In genomic region chr12:104137175-104137901, GRCh38 we compare ENCODE assay signal across 8 cellular contexts. TPM values are rescaled to one million over a fixed set of nuclear protein-coding genes. Genes with fewer than 3 reads are reported as not detected.
DNase-seq lines count a peak whose midpoint lies in the region; ATAC-seq and TF ChIP-seq lines count a peak whose summit lies in the region.

No MANE protein-coding gene starts in this region.

- H3K9me2 ChIP-seq in PC-3 (replicated peaks; ENCODE audit: low read length), result no peaks in the 10 kb centered on the region

- peak overlapping the region; percentile 98 for H3K4me2 ChIP-seq in PC-3 (ENCODE audit: low read length)

- H3K9me3 Mint-ChIP-seq in activated T-helper 17 cell treated with anti-CD3 and anti-CD28 coated beads, Interleukin-2, amount 50 U/mL, for 72 hours, result no peaks in the 10 kb centered on the region
- H3K9me3 Mint-ChIP-seq in natural killer cell, result no peaks in the 10 kb centered on the region
- no peaks in the 10 kb centered on the region for H3K9me3 Mint-ChIP-seq in stimulated activated naive CD8-positive, alpha-beta T cell treated with anti-CD3 and anti-CD28 coated beads, Interleukin-15, amount 100 ng/mL, for 72 hours

- peak overlapping the region; percentile 98 for H3K4me3 ChIP-seq in PC-3 (ENCODE audit: low read length)
- H3K4me3 ChIP-seq in fibroblast of mammary gland (ENCODE audit: control insufficient read depth, low read depth, low read length), result peak overlapping the region; percentile 79

- peak; percentile 44 for DNase-seq in AG08395 (ENCODE audit: low spot score)
- DNase-seq in PC-3, result peak; percentile 47
- peak; percentile 54 for DNase-seq in fibroblast of mammary gland (ENCODE audit: low read depth)
- peak; percentile 49 for DNase-seq in natural killer cell
- peak; percentile 54 to 70 for DNase-seq in stimulated activated naive CD8-positive, alpha-beta T cell treated with anti-CD3 and anti-CD28 coated beads, Interleukin-15, amount 100 ng/mL, for 72 hours

- peaks cover 7% of the 10 kb centered on the region for H3K36me3 ChIP-seq in PC-3 (ENCODE audit: low read depth, low read length)

- ATAC-seq in GM18867 (IDR thresholded peaks at IDR 0.05; ENCODE audit: unreplicated experiment), result peak; percentile 30
- peak; percentile 22 for ATAC-seq in HG03097 (IDR thresholded peaks at IDR 0.05; ENCODE audit: low FRiP score, unreplicated experiment)
- peak; percentile 13 for ATAC-seq in PC-3
- ATAC-seq in activated T-helper 17 cell treated with anti-CD3 and anti-CD28 coated beads, Interleukin-2, amount 50 U/mL, for 72 hours (replicated peaks), result peak; percentile 22
- peak; percentile 10 to 18 (median 11) for ATAC-seq in natural killer cell
- ATAC-seq in stimulated activated naive CD8-positive, alpha-beta T cell treated with anti-CD3 and anti-CD28 coated beads, Interleukin-15, amount 100 ng/mL, for 72 hours, result peak; percentile 53

- no peak overlapping the region for H3K27ac ChIP-seq in PC-3 (ENCODE audit: low read length)

- H3K9me3 ChIP-seq in PC-3 (ENCODE audit: low read length), result no peaks in the 10 kb centered on the region

- peaks cover 39% of the 10 kb centered on the region for H3K79me2 ChIP-seq in PC-3 (ENCODE audit: low read length)

- H3K36me3 Mint-ChIP-seq in activated T-helper 17 cell treated with anti-CD3 and anti-CD28 coated beads, Interleukin-2, amount 50 U/mL, for 72 hours (ENCODE audit: low read depth), result no peaks in the 10 kb centered on the region
- no peaks in the 10 kb centered on the region for H3K36me3 Mint-ChIP-seq in natural killer cell

- peak overlapping the region; percentile 56 for H2AFZ ChIP-seq in PC-3 (ENCODE audit: low read length)

- peak overlapping the region; percentile 79 for H3K4me3 Mint-ChIP-seq in activated T-helper 17 cell treated with anti-CD3 and anti-CD28 coated beads, Interleukin-2, amount 50 U/mL, for 72 hours
- H3K4me3 Mint-ChIP-seq in natural killer cell, result peak overlapping the region; percentile 74
- peak overlapping the region; percentile 80 to 84 for H3K4me3 Mint-ChIP-seq in stimulated activated naive CD8-positive, alpha-beta T cell treated with anti-CD3 and anti-CD28 coated beads, Interleukin-15, amount 100 ng/mL, for 72 hours

- peak overlapping the region; percentile 86 for H3K9ac ChIP-seq in PC-3 (ENCODE audit: low read length)

- H3K27me3 ChIP-seq in PC-3 (ENCODE audit: low read length), result no peaks in the 10 kb centered on the region

- no TSS peak for BruUV-seq in PC-3 (replicated peaks; lab: Mats Ljungman, UMichigan)

- intact Hi-C loops in PC-3 (cut with micrococcal nuclease) (loop anchor here (5.0 kb wide), 1 partner anchor 150 kb away; no protein-coding TSS in a partner anchor), natural killer cell (cut with micrococcal nuclease) (loop anchor here (2.0 kb wide), 1 partner anchor 167 kb away; no protein-coding TSS in a partner anchor)

- no peaks in the 10 kb centered on the region for H3F3A ChIP-seq in PC-3 (ENCODE audit: low read length, unreplicated experiment)

- TF ChIP-seq CTCF in PC-3 (conservative IDR thresholded peaks at IDR 0.05; ENCODE audit: low read depth, low read length) (no peak), fibroblast of mammary gland (conservative IDR thresholded peaks at IDR 0.05; ENCODE audit: control insufficient read depth, insufficient read depth, low read depth, low read length) (no peak), natural killer cell (IDR thresholded peaks at IDR 0.05) (no peak)

- no peaks in the 10 kb centered on the region for H3K27me3 Mint-ChIP-seq in activated T-helper 17 cell treated with anti-CD3 and anti-CD28 coated beads, Interleukin-2, amount 50 U/mL, for 72 hours
- H3K27me3 Mint-ChIP-seq in natural killer cell (ENCODE audit: low read depth in 2 of 2), result peaks cover 0 to 3% of the 10 kb centered on the region in 2 donors
- H3K27me3 Mint-ChIP-seq in stimulated activated naive CD8-positive, alpha-beta T cell treated with anti-CD3 and anti-CD28 coated beads, Interleukin-15, amount 100 ng/mL, for 72 hours, result peaks cover 15% of the 10 kb centered on the region

- H3K27ac Mint-ChIP-seq in activated T-helper 17 cell treated with anti-CD3 and anti-CD28 coated beads, Interleukin-2, amount 50 U/mL, for 72 hours, result peak overlapping the region; percentile 65
- peak overlapping the region; percentile 28 to 63 for H3K27ac Mint-ChIP-seq in natural killer cell
- H3K27ac Mint-ChIP-seq in stimulated activated naive CD8-positive, alpha-beta T cell treated with anti-CD3 and anti-CD28 coated beads, Interleukin-15, amount 100 ng/mL, for 72 hours, result peak overlapping the region; percentile 91

- CTCF ChIA-PET in PC-3 (lab: Charles Lee), result no interaction called here

- no peaks in the 10 kb centered on the region for H4K20me1 ChIP-seq in PC-3 (ENCODE audit: low read length)

- POLR2A ChIA-PET in PC-3 (lab: Charles Lee; ENCODE audit: unreplicated experiment), result interaction anchor here (0.5 to 1.1 kb wide), 2 partner anchors 172 to 1058 kb away, joined by 3 to 8 read pairs; partner anchors contain the start of gene TDG

- peaks cover 2% of the 10 kb centered on the region for H3K4me1 Mint-ChIP-seq in activated T-helper 17 cell treated with anti-CD3 and anti-CD28 coated beads, Interleukin-2, amount 50 U/mL, for 72 hours
- peaks cover 1 to 3% of the 10 kb centered on the region in 2 donors for H3K4me1 Mint-ChIP-seq in natural killer cell
- H3K4me1 Mint-ChIP-seq in stimulated activated naive CD8-positive, alpha-beta T cell treated with anti-CD3 and anti-CD28 coated beads, Interleukin-15, amount 100 ng/mL, for 72 hours, result peaks cover 16% of the 10 kb centered on the region

- H3K4me1 ChIP-seq in PC-3 (ENCODE audit: insufficient read depth, low read length), result peaks cover 27% of the 10 kb centered on the region

RNA-seq across cellular contexts. Expression of gene NFYB, which starts 0.7 kb away (rescaled TPM):
- total RNA-seq in PC-3 (2014; rRNA removed) (20.6 and 21.7 TPM in 2 replicates), natural killer cell (10 to 100 TPM; 13.3 to 17.4 (median 13.6) TPM)
- total RNA-seq in activated T-helper 17 cell treated with anti-CD3 and anti-CD28 coated beads, Interleukin-2, amount 50 U/mL, for 72 hours, result 10 to 100 TPM in 1 of 2 donors, 1 to 10 TPM in 1; 8.9 to 15.1 TPM
